8 cellular contexts compared by ENCODE assay signal in genomic region chr12:49366652-49367380, GRCh38. TPM values are rescaled to one million over a fixed set of nuclear protein-coding genes. Genes with fewer than 3 reads are reported as not detected.
A peak's percentile ranks its signal among the peaks of the same experiment; 100 is the strongest.
DNase-seq lines count a peak whose midpoint lies in the region; ATAC-seq and TF ChIP-seq lines count a peak whose summit lies in the region.

No MANE protein-coding gene starts in this region.

- H3K9ac ChIP-seq in neuronal stem cell (ENCODE audit: low read depth, low read length, poor library complexity), result peak overlapping the region; percentile 98

- peak overlapping the region; percentile 92 for H2AFZ ChIP-seq in neuronal stem cell (ENCODE audit: low read length)

- H3K36me3 ChIP-seq in H7 (replicated peaks; ENCODE audit: control insufficient read depth, insufficient read depth, low read length), result no peaks in the 10 kb centered on the region
- H3K36me3 ChIP-seq in MG63, result 0 out of 2 replicates have a peak, but pooled peaks cover 5% of the 10 kb centered on the region
- H3K36me3 ChIP-seq in neuronal stem cell (replicated peaks in 1 of 2; ENCODE audit: control insufficient read depth in 2 of 2, insufficient read depth in 2 of 2, low read length in 2 of 2), result peaks cover 0 to 13% of the 10 kb centered on the region in 2 donors

- H4K91ac ChIP-seq in neuronal stem cell (ENCODE audit: low read depth, low read length, poor library complexity), result peak overlapping the region; percentile 56

- H3K79me1 ChIP-seq in neuronal stem cell (ENCODE audit: low read depth, low read length), result no peaks in the 10 kb centered on the region

- peak overlapping the region; percentile 89 for H3K4me3 ChIP-seq in H7 (ENCODE audit: insufficient read depth, low read depth, low read length)
- peak overlapping the region; percentile 98 for H3K4me3 ChIP-seq in MG63
- peak overlapping the region; percentile 62 to 93 for H3K4me3 ChIP-seq in neuronal stem cell (ENCODE audit: low read length in 2 of 2)

- H3K23ac ChIP-seq in neuronal stem cell (ENCODE audit: low read depth, low read length, poor library complexity), result peak overlapping the region; percentile 94

- H2BK15ac ChIP-seq in neuronal stem cell (ENCODE audit: low read length), result peak overlapping the region; percentile 90

- WGBS in neuronal stem cell (ENCODE audit: extremely low coverage in 2 of 2, insufficient read length in 2 of 2, insufficient replicate concordance in 1 of 2), 2 donors, result no CpG with 5 or more reads among the region's 97 CpGs

- no peak overlapping the region for H2AK5ac ChIP-seq in neuronal stem cell (ENCODE audit: low read depth, low read length)

- H3K4me1 ChIP-seq in foreskin keratinocyte, result peaks cover 28% of the 10 kb centered on the region
- peaks cover 0 to 2% of the 10 kb centered on the region in 2 donors for H3K4me1 ChIP-seq in neuronal stem cell (ENCODE audit: control insufficient read depth in 2 of 2, insufficient read depth in 1 of 2, low read depth in 1 of 2, low read length in 2 of 2)

- DNase-seq in EL (peak; percentile 96), H7 (peak; percentile 99), MG63 (peak; percentile 95), SHP77 treated with DMSO at 0.1 percent for 48 hours (lab: John Stamatoyannopoulos, UW) (peak; percentile 72), activated gamma-delta T cell treated with Interleukin-2 at 50 U/mL for 16 hours (peak; percentile 83), foreskin keratinocyte (peak; percentile 74 to 85), neuronal stem cell (ENCODE audit: low spot score) (peak; percentile 97), stromal cell of bone marrow (ENCODE audit: low read depth) (peak; percentile 81)

- no peak overlapping the region for H2BK12ac ChIP-seq in neuronal stem cell (ENCODE audit: low read length)

- H2BK5ac ChIP-seq in neuronal stem cell (ENCODE audit: low read length), result peak overlapping the region; percentile 98

- H3K4ac ChIP-seq in neuronal stem cell (ENCODE audit: low read length), result no peak overlapping the region

- peak overlapping the region; percentile 89 for H2BK120ac ChIP-seq in neuronal stem cell (ENCODE audit: low read depth, low read length)

- peak; percentile 65 for ATAC-seq in foreskin keratinocyte

- H3K18ac ChIP-seq in neuronal stem cell (ENCODE audit: low read length), result peak overlapping the region; percentile 99

- H3K9me3 ChIP-seq in MG63 (no peaks in the 10 kb centered on the region), neuronal stem cell (replicated peaks in 1 of 2; ENCODE audit: control insufficient read depth in 2 of 2, insufficient read depth in 1 of 2, low read depth in 1 of 2, low read length in 2 of 2) (no peaks in the 10 kb centered on the region)

- H3K27me3 ChIP-seq in H7 (ENCODE audit: control insufficient read depth, insufficient read depth, low read length) (peaks cover 2% of the 10 kb centered on the region; the same call in 1 of the 2 replicates), MG63 (no peaks in the 10 kb centered on the region), foreskin keratinocyte (no peaks in the 10 kb centered on the region), neuronal stem cell (ENCODE audit: control insufficient read depth in 3 of 3, insufficient read depth in 3 of 3, low read depth in 1 of 3, low read length in 3 of 3) (no peaks in the 10 kb centered on the region)

- peak overlapping the region; percentile 77 for H3K4me2 ChIP-seq in neuronal stem cell (ENCODE audit: insufficient read depth, low read length, poor library complexity, severe bottlenecking)

- TF ChIP-seq CTCF in foreskin keratinocyte (conservative IDR thresholded peaks at IDR 0.05), result peak; percentile 49

- peak overlapping the region; percentile 86 for H3K27ac ChIP-seq in foreskin keratinocyte
- peak overlapping the region; percentile 99 for H3K27ac ChIP-seq in neuronal stem cell (replicated peaks; ENCODE audit: low read length)

- H3K14ac ChIP-seq in neuronal stem cell (ENCODE audit: low read length), result peak overlapping the region; percentile 99

- no peak overlapping the region for H4K8ac ChIP-seq in neuronal stem cell (ENCODE audit: low read depth, low read length)

RNA-seq across cellular contexts. Expression of gene SPATS2, which starts 0.4 kb away (rescaled TPM):
- total RNA-seq in H7 (2014; rRNA removed; shearing (Covaris generic)), result 30.2 and 31.9 TPM in 2 replicates
- total RNA-seq in MG63 (2014; rRNA removed; shearing (Covaris generic); ENCODE audit: low replicate concordance), result 32.5 and 43.8 TPM in 2 replicates
- total RNA-seq in foreskin keratinocyte, result 40.6 and 56.5 TPM in 2 replicates
- 24.8 and 30.6 TPM in 2 replicates for polyA plus RNA-seq in foreskin keratinocyte
- polyA plus RNA-seq in neuronal stem cell (2013, experiment 1 of 2), result 52.9 TPM
- polyA plus RNA-seq in neuronal stem cell (2013, experiment 2 of 2), result 53.9 TPM

RNA-seq across cellular contexts. Expression of gene DNAJC22, which starts 20.1 kb away (rescaled TPM):
- 0.15 and 0.35 TPM in 2 replicates for total RNA-seq in H7 (2014; rRNA removed; shearing (Covaris generic))
- total RNA-seq in MG63 (2014; rRNA removed; shearing (Covaris generic); ENCODE audit: low replicate concordance), result 3.1 and 6.5 TPM in 2 replicates
- total RNA-seq in foreskin keratinocyte, result 0.04 TPM in 1 of 2 replicates, not detected in the other
- polyA plus RNA-seq in foreskin keratinocyte, result not detected in 2 replicates
- polyA plus RNA-seq in neuronal stem cell (2013, experiment 1 of 2), result 0.14 TPM
- polyA plus RNA-seq in neuronal stem cell (2013, experiment 2 of 2), result 0.12 TPM

RNA-seq across cellular contexts. Expression of gene C1QL4, which starts 29.8 kb away (rescaled TPM):
- total RNA-seq in H7 (2014; rRNA removed; shearing (Covaris generic)), result 1.1 and 3.3 TPM in 2 replicates
- 0.10 TPM in 1 of 2 replicates, not detected in the other for total RNA-seq in MG63 (2014; rRNA removed; shearing (Covaris generic); ENCODE audit: low replicate concordance)
- total RNA-seq in foreskin keratinocyte, result 0.28 and 0.34 TPM in 2 replicates
- polyA plus RNA-seq in foreskin keratinocyte, result 0.29 and 0.48 TPM in 2 replicates
- polyA plus RNA-seq in neuronal stem cell (2013, experiment 1 of 2), result 0.77 TPM
- polyA plus RNA-seq in neuronal stem cell (2013, experiment 2 of 2), result 0.84 TPM

RNA-seq across cellular contexts. Expression of gene TROAP, which starts 43.8 kb away (rescaled TPM):
- 46.1 and 48.0 TPM in 2 replicates for total RNA-seq in H7 (2014; rRNA removed; shearing (Covaris generic))
- 24.3 and 37.3 TPM in 2 replicates for total RNA-seq in MG63 (2014; rRNA removed; shearing (Covaris generic); ENCODE audit: low replicate concordance)
- 36.3 and 46.3 TPM in 2 replicates for total RNA-seq in foreskin keratinocyte
- 41.2 and 59.7 TPM in 2 replicates for polyA plus RNA-seq in foreskin keratinocyte
- polyA plus RNA-seq in neuronal stem cell (2013, experiment 1 of 2), result 82.7 TPM
- 77.4 TPM for polyA plus RNA-seq in neuronal stem cell (2013, experiment 2 of 2)

Comparison
In these comparisons a context has a peak if more than half of its experiments do, and no peak if none do; other contexts are left out.
1. Peak in every context shown above with its lines: DNase-seq, ATAC-seq, H3K4me3 ChIP-seq and H3K27ac ChIP-seq.